9 cellular contexts compared by ENCODE assay signal in the genomic region with DNA sequence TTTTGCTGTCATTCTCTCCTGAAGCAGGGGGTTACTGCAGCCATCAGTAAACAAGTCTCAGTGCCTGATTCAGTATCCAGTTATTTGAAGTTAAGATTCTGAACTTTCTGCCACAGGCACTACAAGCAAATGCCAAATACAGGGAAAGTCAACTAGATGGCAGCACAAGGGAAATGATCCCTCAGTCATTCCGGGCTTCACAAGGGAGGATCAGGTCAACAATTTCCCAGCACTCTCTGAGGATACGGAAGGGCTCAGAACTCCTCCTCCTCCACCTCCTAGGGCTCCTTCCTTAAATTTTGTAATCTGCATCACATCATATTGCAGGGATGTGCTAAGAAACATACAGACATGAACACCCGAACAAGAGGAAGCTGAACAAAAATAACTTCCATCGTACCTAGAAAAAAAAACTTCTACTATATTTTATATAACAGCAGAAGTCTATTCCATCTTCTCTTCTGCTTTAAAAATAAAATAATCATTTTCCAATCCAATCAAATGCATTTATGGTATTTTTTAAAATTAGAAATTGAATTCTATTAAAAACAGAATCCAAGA.
DNase-seq lines count a peak whose midpoint lies in the region; ATAC-seq and TF ChIP-seq lines count a peak whose summit lies in the region.
"Had no signal": no experiment of that assay in that cellular context is flagged by ENCODE, and none has a peak within 500 bp of the region (broad histone marks: within the 10 kb centered on the region; RNA-seq: fewer than 3 reads in every experiment).

No MANE protein-coding gene starts in this region.

- no peaks in the 10 kb centered on the region for H3K27me3 ChIP-seq in thoracic aorta (replicated peaks; ENCODE audit: insufficient read depth)

- peak overlapping the region; percentile 41 for H3K4me3 ChIP-seq in thoracic aorta

- in situ Hi-C loops in SK-MEL-5 (cut with HindIII; ENCODE audit: low pct_unique_long_range_greater_than_20kb, low sequenced_read_pairs), result no loop called here

- ATAC-seq in left ventricle myocardium superior (peak; percentile 66), thoracic aorta (ENCODE audit: insufficient number of reproducible peaks, low FRiP score, low read depth) (no peak), HG03442 (IDR thresholded peaks at IDR 0.05; ENCODE audit: unreplicated experiment) (no peak), GM19397 (IDR thresholded peaks at IDR 0.05; ENCODE audit: unreplicated experiment) (no peak)

- TF ChIP-seq CTCF in thoracic aorta (IDR thresholded peaks at IDR 0.05), result no peak

- peaks cover 12 to 21% of the 10 kb centered on the region in 2 donors for H3K4me1 ChIP-seq in thoracic aorta (ENCODE audit: control insufficient read depth in 1 of 2, low read depth in 2 of 2)

- no peaks in the 10 kb centered on the region for H3K36me3 ChIP-seq in thoracic aorta

- intact Hi-C loops in left ventricle myocardium superior (cut with micrococcal nuclease), result no loop called here

- DNase-seq in NCI-H2227 treated with DMSO at 0.1 percent for 48 hours (lab: John Stamatoyannopoulos, UW) (peak; percentile 12), NCI-H2227 (lab: John Stamatoyannopoulos, UW; ENCODE audit: unreplicated experiment) (no peak), SK-MEL-5 (ENCODE audit: low read depth, low spot score) (peak; percentile 71), left ventricle myocardium superior (no peak), thoracic aorta (ENCODE audit: low spot score) (no peak), DMS153 treated with DMSO at 0.1 percent for 48 hours (lab: John Stamatoyannopoulos, UW; ENCODE audit: unreplicated experiment) (no peak)
- DNase-seq: NCI-H748 treated with DMSO at 0.1 percent for 48 hours had no signal

- H3K9me3 ChIP-seq in thoracic aorta, result no peaks in the 10 kb centered on the region

- peak overlapping the region; percentile 3 to 78 for H3K27ac ChIP-seq in thoracic aorta

Comparison
In these comparisons a context has a peak if more than half of its experiments do, and no peak if none do; other contexts are left out.
1. DNase-seq: peak in NCI-H2227 treated with DMSO at 0.1 percent for 48 hours (single experiment) and SK-MEL-5 (single experiment); none in NCI-H2227 (single experiment), left ventricle myocardium superior (single experiment), thoracic aorta (single experiment) and DMS153 treated with DMSO at 0.1 percent for 48 hours (single experiment).